Comparison of ENCODE assay signal across 2 cellular contexts in the genomic region with DNA sequence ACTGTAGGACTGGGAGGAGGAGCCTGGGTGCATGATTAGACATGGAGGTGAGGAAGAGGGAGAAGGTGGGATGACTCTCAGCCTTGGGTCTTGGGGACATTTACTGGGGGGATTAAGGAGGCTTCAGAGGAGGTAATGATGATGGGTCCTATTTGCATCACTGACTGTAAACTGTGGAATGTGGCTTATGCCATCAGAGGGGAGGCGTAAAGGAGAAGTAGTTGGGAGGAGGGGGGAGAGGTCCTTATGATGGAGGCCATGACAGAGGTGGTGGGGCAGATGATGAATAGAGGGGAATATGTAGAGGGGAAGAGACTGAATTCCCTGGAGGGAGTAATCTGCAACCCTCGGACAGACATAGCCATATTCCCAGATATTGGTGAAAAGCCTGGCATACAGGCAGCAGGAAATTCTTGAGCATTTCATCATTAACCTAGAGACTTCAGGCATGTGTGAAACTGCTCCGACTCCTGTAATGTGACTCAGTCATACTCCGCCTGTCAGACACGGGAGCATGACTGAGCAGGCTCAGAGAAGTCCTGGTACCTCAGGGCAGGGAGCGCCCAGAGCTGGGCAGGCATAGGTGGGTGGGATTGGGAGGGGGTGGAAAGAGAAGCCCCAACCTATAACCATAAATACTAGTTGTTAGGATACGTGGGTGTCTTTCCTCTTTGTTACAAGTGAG.
TF ChIP-seq lines count a peak whose summit lies in the region.

No MANE protein-coding gene starts in this region.

TF ChIP-seq in SK-N-SH treated with all-trans-retinoic acid at 6 μM for 48 hours, 23 proteins besides CTCF, POLR2A, EP300 and RAD21 (continued from another document):
- TF ChIP-seq ZNF565 (CRISPR knock-in tag; conservative IDR thresholded peaks at IDR 0.05; ENCODE audit: low read depth), result no peak
- no peak for TF ChIP-seq ZFP3 (CRISPR knock-in tag; IDR thresholded peaks at IDR 0.05)
- no peak for TF ChIP-seq ZC3H10 (CRISPR knock-in tag; IDR thresholded peaks at IDR 0.05)
- TF ChIP-seq TCF4 (CRISPR knock-in tag; IDR thresholded peaks at IDR 0.05; ENCODE audit: borderline replicate concordance), result no peak
- TF ChIP-seq OSR1 (CRISPR knock-in tag; IDR thresholded peaks at IDR 0.05), result no peak
- no peak for TF ChIP-seq PPARA (CRISPR knock-in tag; IDR thresholded peaks at IDR 0.05; ENCODE audit: borderline replicate concordance)
- TF ChIP-seq, protein P1, sequence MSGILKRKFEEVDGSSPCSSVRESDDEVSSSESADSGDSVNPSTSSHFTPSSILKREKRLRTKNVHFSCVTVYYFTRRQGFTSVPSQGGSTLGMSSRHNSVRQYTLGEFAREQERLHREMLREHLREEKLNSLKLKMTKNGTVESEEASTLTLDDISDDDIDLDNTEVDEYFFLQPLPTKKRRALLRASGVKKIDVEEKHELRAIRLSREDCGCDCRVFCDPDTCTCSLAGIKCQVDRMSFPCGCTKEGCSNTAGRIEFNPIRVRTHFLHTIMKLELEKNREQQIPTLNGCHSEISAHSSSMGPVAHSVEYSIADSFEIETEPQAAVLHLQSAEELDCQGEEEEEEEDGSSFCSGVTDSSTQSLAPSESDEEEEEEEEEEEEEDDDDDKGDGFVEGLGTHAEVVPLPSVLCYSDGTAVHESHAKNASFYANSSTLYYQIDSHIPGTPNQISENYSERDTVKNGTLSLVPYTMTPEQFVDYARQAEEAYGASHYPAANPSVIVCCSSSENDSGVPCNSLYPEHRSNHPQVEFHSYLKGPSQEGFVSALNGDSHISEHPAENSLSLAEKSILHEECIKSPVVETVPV (CRISPR knock-in tag; IDR thresholded peaks at IDR 0.05), result no peak
- TF ChIP-seq, protein P2, sequence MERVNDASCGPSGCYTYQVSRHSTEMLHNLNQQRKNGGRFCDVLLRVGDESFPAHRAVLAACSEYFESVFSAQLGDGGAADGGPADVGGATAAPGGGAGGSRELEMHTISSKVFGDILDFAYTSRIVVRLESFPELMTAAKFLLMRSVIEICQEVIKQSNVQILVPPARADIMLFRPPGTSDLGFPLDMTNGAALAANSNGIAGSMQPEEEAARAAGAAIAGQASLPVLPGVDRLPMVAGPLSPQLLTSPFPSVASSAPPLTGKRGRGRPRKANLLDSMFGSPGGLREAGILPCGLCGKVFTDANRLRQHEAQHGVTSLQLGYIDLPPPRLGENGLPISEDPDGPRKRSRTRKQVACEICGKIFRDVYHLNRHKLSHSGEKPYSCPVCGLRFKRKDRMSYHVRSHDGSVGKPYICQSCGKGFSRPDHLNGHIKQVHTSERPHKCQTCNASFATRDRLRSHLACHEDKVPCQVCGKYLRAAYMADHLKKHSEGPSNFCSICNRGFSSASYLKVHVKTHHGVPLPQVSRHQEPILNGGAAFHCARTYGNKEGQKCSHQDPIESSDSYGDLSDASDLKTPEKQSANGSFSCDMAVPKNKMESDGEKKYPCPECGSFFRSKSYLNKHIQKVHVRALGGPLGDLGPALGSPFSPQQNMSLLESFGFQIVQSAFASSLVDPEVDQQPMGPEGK (CRISPR knock-in tag; IDR thresholded peaks at IDR 0.05; ENCODE audit: borderline replicate concordance), result no peak
- TF ChIP-seq ZFP30 (CRISPR knock-in tag; IDR thresholded peaks at IDR 0.05), result no peak
- TF ChIP-seq ESRRG (CRISPR knock-in tag; IDR thresholded peaks at IDR 0.05), result no peak
- TF ChIP-seq, protein P3, sequence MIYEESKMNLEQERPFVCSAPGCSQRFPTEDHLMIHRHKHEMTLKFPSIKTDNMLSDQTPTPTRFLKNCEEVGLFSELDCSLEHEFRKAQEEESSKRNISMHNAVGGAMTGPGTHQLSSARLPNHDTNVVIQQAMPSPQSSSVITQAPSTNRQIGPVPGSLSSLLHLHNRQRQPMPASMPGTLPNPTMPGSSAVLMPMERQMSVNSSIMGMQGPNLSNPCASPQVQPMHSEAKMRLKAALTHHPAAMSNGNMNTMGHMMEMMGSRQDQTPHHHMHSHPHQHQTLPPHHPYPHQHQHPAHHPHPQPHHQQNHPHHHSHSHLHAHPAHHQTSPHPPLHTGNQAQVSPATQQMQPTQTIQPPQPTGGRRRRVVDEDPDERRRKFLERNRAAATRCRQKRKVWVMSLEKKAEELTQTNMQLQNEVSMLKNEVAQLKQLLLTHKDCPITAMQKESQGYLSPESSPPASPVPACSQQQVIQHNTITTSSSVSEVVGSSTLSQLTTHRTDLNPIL (CRISPR knock-in tag; IDR thresholded peaks at IDR 0.05; ENCODE audit: low read depth), result no peak
- no peak for TF ChIP-seq ZNF70 (CRISPR knock-in tag; IDR thresholded peaks at IDR 0.05)
- TF ChIP-seq SNAI2 (CRISPR knock-in tag; IDR thresholded peaks at IDR 0.05), result no peak
- TF ChIP-seq ISL1 (CRISPR knock-in tag; IDR thresholded peaks at IDR 0.05), result no peak
- TF ChIP-seq POU6F1 (CRISPR knock-in tag; IDR thresholded peaks at IDR 0.05; ENCODE audit: borderline replicate concordance, low read depth), result no peak
- no peak for TF ChIP-seq TOX (CRISPR knock-in tag; IDR thresholded peaks at IDR 0.05; ENCODE audit: borderline replicate concordance)

TF ChIP-seq in SK-N-SH, 30 proteins besides CTCF, POLR2A, EP300 and RAD21 (continued from another document):
- TF ChIP-seq, protein P4, sequence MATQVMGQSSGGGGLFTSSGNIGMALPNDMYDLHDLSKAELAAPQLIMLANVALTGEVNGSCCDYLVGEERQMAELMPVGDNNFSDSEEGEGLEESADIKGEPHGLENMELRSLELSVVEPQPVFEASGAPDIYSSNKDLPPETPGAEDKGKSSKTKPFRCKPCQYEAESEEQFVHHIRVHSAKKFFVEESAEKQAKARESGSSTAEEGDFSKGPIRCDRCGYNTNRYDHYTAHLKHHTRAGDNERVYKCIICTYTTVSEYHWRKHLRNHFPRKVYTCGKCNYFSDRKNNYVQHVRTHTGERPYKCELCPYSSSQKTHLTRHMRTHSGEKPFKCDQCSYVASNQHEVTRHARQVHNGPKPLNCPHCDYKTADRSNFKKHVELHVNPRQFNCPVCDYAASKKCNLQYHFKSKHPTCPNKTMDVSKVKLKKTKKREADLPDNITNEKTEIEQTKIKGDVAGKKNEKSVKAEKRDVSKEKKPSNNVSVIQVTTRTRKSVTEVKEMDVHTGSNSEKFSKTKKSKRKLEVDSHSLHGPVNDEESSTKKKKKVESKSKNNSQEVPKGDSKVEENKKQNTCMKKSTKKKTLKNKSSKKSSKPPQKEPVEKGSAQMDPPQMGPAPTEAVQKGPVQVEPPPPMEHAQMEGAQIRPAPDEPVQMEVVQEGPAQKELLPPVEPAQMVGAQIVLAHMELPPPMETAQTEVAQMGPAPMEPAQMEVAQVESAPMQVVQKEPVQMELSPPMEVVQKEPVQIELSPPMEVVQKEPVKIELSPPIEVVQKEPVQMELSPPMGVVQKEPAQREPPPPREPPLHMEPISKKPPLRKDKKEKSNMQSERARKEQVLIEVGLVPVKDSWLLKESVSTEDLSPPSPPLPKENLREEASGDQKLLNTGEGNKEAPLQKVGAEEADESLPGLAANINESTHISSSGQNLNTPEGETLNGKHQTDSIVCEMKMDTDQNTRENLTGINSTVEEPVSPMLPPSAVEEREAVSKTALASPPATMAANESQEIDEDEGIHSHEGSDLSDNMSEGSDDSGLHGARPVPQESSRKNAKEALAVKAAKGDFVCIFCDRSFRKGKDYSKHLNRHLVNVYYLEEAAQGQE (IDR thresholded peaks at IDR 0.05; ENCODE audit: low read depth, low read length), result no peak
- TF ChIP-seq FOSL2 (IDR thresholded peaks at IDR 0.05; ENCODE audit: borderline replicate concordance, low read depth), result no peak
- TF ChIP-seq SMC3 (IDR thresholded peaks at IDR 0.05; ENCODE audit: low read depth, low read length), result no peak
- TF ChIP-seq EZH2phosphoT487 (IDR thresholded peaks at IDR 0.05; ENCODE audit: borderline replicate concordance, low read depth), result no peak
- TF ChIP-seq MXI1 (IDR thresholded peaks at IDR 0.05; ENCODE audit: low read depth, low read length), result no peak
- TF ChIP-seq GATA2 (CRISPR knock-in tag; IDR thresholded peaks at IDR 0.05), result no peak
TF ChIP-seq in SK-N-SH: peak in this region for 0.
